Comparison of ENCODE assay signal across 8 cellular contexts in the genomic region with DNA sequence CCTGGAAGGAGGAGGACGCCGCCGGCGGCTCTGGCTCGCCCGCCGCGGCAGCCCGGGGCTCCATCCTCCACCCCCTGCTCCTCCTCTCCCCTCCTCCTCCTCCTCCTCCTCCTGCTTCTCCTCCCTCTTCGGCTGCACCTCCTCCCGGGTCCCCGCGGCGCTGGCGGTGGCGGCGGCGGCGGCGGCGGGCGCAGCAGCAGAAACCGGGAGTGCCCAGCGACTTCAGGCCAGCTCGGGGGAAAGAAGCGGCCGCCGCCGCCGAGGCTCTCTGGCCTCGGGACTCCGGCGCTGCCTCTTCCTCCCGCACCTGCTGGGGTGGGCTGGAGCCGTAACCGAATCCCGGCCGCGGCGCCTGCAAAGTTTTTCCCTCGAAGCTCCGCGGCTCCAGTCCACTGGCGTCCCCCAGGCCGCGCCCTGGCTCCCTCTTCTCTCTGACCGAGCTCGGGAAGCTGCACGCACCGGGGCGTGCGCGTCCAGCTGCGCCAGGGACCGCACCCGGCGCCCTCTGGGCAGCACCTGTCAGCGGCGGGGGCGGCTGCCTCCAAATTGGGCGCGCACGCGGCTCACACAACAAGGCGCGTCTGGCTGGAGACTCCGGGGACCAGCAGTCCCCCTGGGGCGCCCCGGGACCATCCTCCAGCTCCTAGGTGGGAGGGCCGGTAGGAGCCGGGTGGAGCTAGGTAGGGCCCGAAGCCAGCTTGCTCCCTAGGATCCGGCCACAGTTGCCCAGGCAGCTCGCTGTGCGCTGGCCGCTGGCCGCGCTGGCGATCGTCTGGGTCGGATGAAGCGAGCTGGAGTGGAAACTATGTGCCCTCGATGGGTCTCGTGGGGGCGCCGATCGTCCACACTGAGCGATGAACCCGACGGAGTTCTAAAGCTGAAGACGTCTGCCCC. TPM values are rescaled to one million over a fixed set of nuclear protein-coding genes. Genes with fewer than 3 reads are reported as not detected.
DNase-seq lines count a peak whose midpoint lies in the region; ATAC-seq and TF ChIP-seq lines count a peak whose summit lies in the region.

A gene (minus strand): TSS at position 583 of the 894 bp plus-strand sequence.

- in situ Hi-C loops in SK-MEL-5 (cut with HindIII; ENCODE audit: low pct_unique_long_range_greater_than_20kb, low sequenced_read_pairs), result no loop called here

- H3K4me3 ChIP-seq in lower leg skin (ENCODE audit: low read depth, poor library complexity, severe bottlenecking), result peak within 1 kb of the TSS; percentile 35

- intact Hi-C loops in lower leg skin (cut with DNase I; ENCODE audit: low total_unique reads), result no loop called here

- peak; percentile 39 for DNase-seq in AG20443 (ENCODE audit: low spot score)
- DNase-seq in SK-MEL-5 (ENCODE audit: low read depth, low spot score), result peak; percentile 20
- DNase-seq in dermis blood vessel endothelial cell, result peak; percentile 58
- DNase-seq in lower leg skin (ENCODE audit: low spot score in 2 of 2), result no peak

- ATAC-seq in GM18511 (IDR thresholded peaks at IDR 0.05; ENCODE audit: unreplicated experiment), result peak; percentile 49
- ATAC-seq in HG03439 (IDR thresholded peaks at IDR 0.05; ENCODE audit: unreplicated experiment), result peak; percentile 36
- no peak for ATAC-seq in GM18517 (IDR thresholded peaks at IDR 0.05; ENCODE audit: unreplicated experiment)

- no peak for TF ChIP-seq CTCF in lower leg skin (IDR thresholded peaks at IDR 0.05)
- no peak for TF ChIP-seq CTCF in subcutaneous adipose tissue (IDR thresholded peaks at IDR 0.05; ENCODE audit: low read depth)

- no peak for TF ChIP-seq POLR2A in lower leg skin (IDR thresholded peaks at IDR 0.05)

- 0 to 1% methylated on average over 45 to 51 of the region's 91 CpGs for WGBS in lower leg skin, 2 donors

RNA-seq across cellular contexts. Expression of the gene that starts here (rescaled TPM):
- 39.3 and 48.2 TPM in 2 replicates for total RNA-seq in SK-MEL-5 (2014; rRNA removed; shearing (Covaris generic))
- polyA plus RNA-seq in SK-MEL-5 (2015; cell fraction: cytosol; rRNA removed), result 13.9 and 20.3 TPM in 2 replicates
- 24.6 and 35.7 TPM in 2 replicates for polyA plus RNA-seq in SK-MEL-5 (2015; cell fraction: nucleus; rRNA removed)
- total RNA-seq in dermis blood vessel endothelial cell (191 and 255 TPM in 2 replicates), lower leg skin (10 to 100 TPM in 2 of 4 donors, 1 to 10 TPM in 2; 6.3 to 36.5 (median 9.8) TPM), subcutaneous adipose tissue (10 to 100 TPM; 44.7 to 88.7 (median 74.3) TPM)

Comparison
In these comparisons a context has a peak if more than half of its experiments do, and no peak if none do; other contexts are left out.
1. DNase-seq: peak in AG20443 (single experiment), SK-MEL-5 (single experiment) and dermis blood vessel endothelial cell (single experiment); none in lower leg skin (0 of 2).